ENCODE assay signal across 8 cellular contexts in the genomic region with DNA sequence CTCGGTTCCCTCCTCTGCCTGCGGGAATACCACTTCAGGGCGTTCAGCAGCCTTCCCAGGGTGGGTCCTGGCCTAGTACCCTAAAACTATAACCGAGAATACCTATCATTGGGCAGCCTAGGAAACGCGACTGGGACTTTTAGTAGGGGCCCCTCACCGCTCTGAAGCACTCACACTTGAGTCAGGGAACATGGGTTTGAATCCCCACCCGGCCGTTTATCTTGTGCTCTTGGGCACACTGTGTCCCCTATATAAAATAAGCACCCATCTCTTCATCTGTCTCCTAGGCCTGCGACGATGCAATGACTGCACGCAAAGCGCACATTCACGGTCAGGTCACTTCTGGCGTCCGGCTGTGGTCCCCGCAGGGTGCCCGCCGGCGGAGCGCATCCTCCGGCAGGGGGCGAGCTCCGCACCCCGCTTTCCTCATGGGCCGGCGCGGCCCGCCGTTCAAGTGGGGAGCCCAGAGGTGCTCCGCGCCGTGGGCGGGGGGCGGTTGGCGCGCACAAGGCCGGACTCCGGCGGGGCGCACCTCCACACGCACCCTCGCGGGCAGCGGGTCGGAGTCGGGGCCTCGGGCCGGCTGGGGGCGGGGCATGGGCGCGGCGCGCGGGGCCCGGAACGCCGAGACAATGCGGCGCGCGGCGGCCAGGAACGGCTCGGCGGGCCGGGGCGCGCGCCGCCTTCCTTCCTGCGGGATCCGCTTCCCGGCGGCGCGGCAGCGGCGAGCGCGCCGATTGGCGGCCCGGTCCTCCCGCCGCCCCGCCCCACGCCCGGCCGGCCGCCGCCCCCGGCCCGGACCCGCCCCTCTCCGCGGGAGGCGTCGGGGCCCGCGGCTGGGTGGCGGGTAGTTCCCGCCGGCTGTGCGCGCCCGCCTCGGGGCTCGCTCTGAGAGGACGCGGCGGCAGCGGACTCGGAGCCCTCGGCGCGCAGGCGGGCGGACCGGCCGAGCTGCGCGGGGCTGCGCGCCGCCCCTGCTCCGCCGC. TPM values are rescaled to one million over a fixed set of nuclear protein-coding genes. Genes with fewer than 3 reads are reported as not detected.
DNase-seq lines count a peak whose midpoint lies in the region; ATAC-seq and TF ChIP-seq lines count a peak whose summit lies in the region.

A gene (plus strand): TSS at position 850 of the 986 bp plus-strand sequence. CDS start 293 bp downstream, outside the sequence.

- H3K27ac Mint-ChIP-seq in natural killer cell treated with Interleukin-12 subunit alpha and Interleukin-12 subunit beta and Interleukin-15 and Interleukin-18, amount 100 ng/mL, for 72 hours: no peak within 1 kb of the TSS

- intact Hi-C loops in tibial artery (cut with DNase I; ENCODE audit: low total_unique reads): loop anchor here (2.0 to 10.0 kb wide), 2 partner anchors 59 to 129 kb away; no protein-coding TSS in a partner anchor

- ATAC-seq in HG03135 (IDR thresholded peaks at IDR 0.05; ENCODE audit: unreplicated experiment): peak; percentile 61
- peak; percentile 78 for ATAC-seq in foreskin keratinocyte
- ATAC-seq in natural killer cell treated with Interleukin-12 subunit alpha and Interleukin-12 subunit beta and Interleukin-15 and Interleukin-18, amount 100 ng/mL, for 72 hours: peak; percentile 81 to 86

- peaks cover 0 to 8% of the 10 kb centered on the region in 2 donors for H3K4me1 Mint-ChIP-seq in natural killer cell treated with Interleukin-12 subunit alpha and Interleukin-12 subunit beta and Interleukin-15 and Interleukin-18, amount 100 ng/mL, for 72 hours (ENCODE audit: low read depth in 2 of 2)

- H3K27ac ChIP-seq in foreskin keratinocyte (peak within 1 kb of the TSS; percentile 87), tibial artery (peak within 1 kb of the TSS; percentile 91 to 94)

- H3K4me3 Mint-ChIP-seq in natural killer cell treated with Interleukin-12 subunit alpha and Interleukin-12 subunit beta and Interleukin-15 and Interleukin-18, amount 100 ng/mL, for 72 hours: peak within 1 kb of the TSS; percentile 55

- peak within 1 kb of the TSS; percentile 79 for H3K4me3 ChIP-seq in AG04449 (ENCODE audit: low read depth, low read length)
- peak within 1 kb of the TSS; percentile 95 for H3K4me3 ChIP-seq in tibial artery

- no peaks in the 10 kb centered on the region for H3K9me3 Mint-ChIP-seq in natural killer cell treated with Interleukin-12 subunit alpha and Interleukin-12 subunit beta and Interleukin-15 and Interleukin-18, amount 100 ng/mL, for 72 hours

- H3K9me3 ChIP-seq in tibial artery: no peaks in the 10 kb centered on the region

- TF ChIP-seq CTCF in AG04449 (IDR thresholded peaks at IDR 0.05; ENCODE audit: insufficient read depth, low read length, missing control alignments): peak; percentile 91
- TF ChIP-seq CTCF in GM13977 (IDR thresholded peaks at IDR 0.05; ENCODE audit: extremely low read depth, insufficient read depth, missing control alignments): peak; percentile 68
- TF ChIP-seq CTCF in foreskin keratinocyte (conservative IDR thresholded peaks at IDR 0.05): peak; percentile 89
- peak; percentile 76 to 83 for TF ChIP-seq CTCF in tibial artery (IDR thresholded peaks at IDR 0.05)

- no peaks in the 10 kb centered on the region for H3K36me3 ChIP-seq in tibial artery

- peaks cover 22% of the 10 kb centered on the region for H3K4me1 ChIP-seq in foreskin keratinocyte
- H3K4me1 ChIP-seq in tibial artery: peaks cover 0 to 37% (median 10%) of the 10 kb centered on the region in 4 donors

- DNase-seq in AG04449 (ENCODE audit: low read depth, low spot score) (no peak), GM13977 (ENCODE audit: low spot score) (peak; percentile 82), NCI-H748 (lab: John Stamatoyannopoulos, UW; ENCODE audit: unreplicated experiment) (peak; percentile 85), foreskin keratinocyte (peak in 1 of 2 donors; percentile 26), tibial artery (peak; percentile 68 to 83)
- DNase-seq in activated effector memory CD4-positive, alpha-beta T cell treated with Interleukin-2 at 50 U/mL for 16 hours: peak; percentile 9
- peak; percentile 62 for DNase-seq in natural killer cell treated with Interleukin-12 subunit alpha and Interleukin-12 subunit beta and Interleukin-15 and Interleukin-18, amount 100 ng/mL, for 72 hours (ENCODE audit: low spot score)

- no peaks in the 10 kb centered on the region for H3K36me3 Mint-ChIP-seq in natural killer cell treated with Interleukin-12 subunit alpha and Interleukin-12 subunit beta and Interleukin-15 and Interleukin-18, amount 100 ng/mL, for 72 hours

- POLR2A ChIA-PET in AG04449 (lab: Yijun Ruan, JAX): interaction anchor here (0.9 kb wide), 1 partner anchor 46 kb away, joined by 3 read pairs; no protein-coding TSS in a partner anchor

- in situ Hi-C loops in GM13977 (cut with MboI; ENCODE audit: low pct_unique_long_range_greater_than_20kb, low sequenced_read_pairs, unreplicated experiment): no loop called here

- CTCF ChIA-PET in AG04449 (lab: Yijun Ruan, JAX): interaction anchor here (0.8 to 2.8 kb wide), 32 partner anchors 9 to 217 kb away, joined by 3 to 25 read pairs (median 4); a partner anchor contains a TSS

- H3K27me3 ChIP-seq in foreskin keratinocyte (no peaks in the 10 kb centered on the region), tibial artery (no peaks in the 10 kb centered on the region)

- H3K27me3 Mint-ChIP-seq in natural killer cell treated with Interleukin-12 subunit alpha and Interleukin-12 subunit beta and Interleukin-15 and Interleukin-18, amount 100 ng/mL, for 72 hours: peaks cover 16 to 46% of the 10 kb centered on the region in 2 donors

RNA-seq across cellular contexts. Expression of the gene that starts here (rescaled TPM):
- total RNA-seq in foreskin keratinocyte: 57.2 and 69.3 TPM in 2 replicates
- 20.8 and 21.8 TPM in 2 replicates for polyA plus RNA-seq in foreskin keratinocyte
- not detected for total RNA-seq in natural killer cell treated with Interleukin-12 subunit alpha and Interleukin-12 subunit beta and Interleukin-15 and Interleukin-18, amount 100 ng/mL, for 72 hours

Comparison
In these comparisons a context has a peak if more than half of its experiments do, and no peak if none do; other contexts are left out.
1. RNA of the gene that starts here (total RNA-seq): 57.2 to 69.3 TPM in foreskin keratinocyte; not detected in natural killer cell treated with Interleukin-12 subunit alpha and Interleukin-12 subunit beta and Interleukin-15 and Interleukin-18, amount 100 ng/mL, for 72 hours; every median in the first group is over 10 times any median in the second.
2. Peak in DNase-seq and ATAC-seq in natural killer cell treated with Interleukin-12 subunit alpha and Interleukin-12 subunit beta and Interleukin-15 and Interleukin-18, amount 100 ng/mL, for 72 hours; RNA of the gene not detected or under 1 TPM.
3. Peak in every context shown above with its lines, with median percentiles within 50 percentile points of each other: CTCF ChIP-seq and ATAC-seq.